In the genomic region with DNA sequence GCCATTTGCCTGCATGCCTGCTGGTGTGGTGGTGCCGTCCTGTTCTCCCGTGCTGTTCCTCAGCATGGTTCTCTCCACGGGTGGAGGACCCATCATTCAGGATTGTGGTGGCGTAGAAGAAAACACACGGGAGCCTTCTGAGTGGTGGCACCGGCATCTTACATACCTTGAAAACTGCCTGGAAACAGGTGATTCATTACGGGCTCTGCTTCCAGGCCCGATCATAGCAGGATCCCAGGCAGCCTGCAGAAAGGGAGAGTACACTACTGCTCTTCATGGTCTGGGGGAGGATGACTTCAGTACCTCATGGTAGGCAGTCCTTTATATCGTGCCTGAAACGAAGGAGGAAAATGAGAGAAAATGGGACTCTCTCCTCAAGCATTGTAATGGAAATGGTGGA, we compare ENCODE assay signal across 4 cellular contexts.
TF ChIP-seq lines count a peak whose summit lies in the region.

No MANE protein-coding gene starts in this region.

TF ChIP-seq in A549, 52 proteins besides CTCF, POLR2A, EP300 and RAD21:
- TF ChIP-seq EHMT2 (IDR thresholded peaks at IDR 0.05; ENCODE audit: low read depth) (no peak), BHLHE40 (IDR thresholded peaks at IDR 0.05; ENCODE audit: low read depth, low read length) (no peak), MAZ (IDR thresholded peaks at IDR 0.05; ENCODE audit: borderline replicate concordance, low read depth, low read length) (no peak), HOXB5 (CRISPR knock-in tag; IDR thresholded peaks at IDR 0.05) (no peak), RFX5 (IDR thresholded peaks at IDR 0.05) (peak; percentile 47; the same call in 1 of the 2 replicates), CBX2 (IDR thresholded peaks at IDR 0.05; ENCODE audit: borderline replicate concordance, low read depth) (no peak), ZC3H11A (IDR thresholded peaks at IDR 0.05) (no peak), GATA3 (IDR thresholded peaks at IDR 0.05; ENCODE audit: borderline replicate concordance) (no peak)

TF ChIP-seq in GM23338, 12 proteins besides CTCF, POLR2A, EP300 and RAD21 (continues in another document):
- TF ChIP-seq EZH2phosphoT487 (IDR thresholded peaks at IDR 0.05; ENCODE audit: unreplicated experiment): no peak
- TF ChIP-seq STAT1 (IDR thresholded peaks at IDR 0.05; ENCODE audit: unreplicated experiment): no peak
- TF ChIP-seq NANOG (IDR thresholded peaks at IDR 0.05; ENCODE audit: borderline replicate concordance): no peak
- TF ChIP-seq REST (IDR thresholded peaks at IDR 0.05; ENCODE audit: unreplicated experiment): no peak
- no peak for TF ChIP-seq EZH2 (IDR thresholded peaks at IDR 0.05; ENCODE audit: low read depth, unreplicated experiment)
- TF ChIP-seq ZNF331 (CRISPR knock-in tag; IDR thresholded peaks at IDR 0.05; ENCODE audit: low read depth): no peak
- TF ChIP-seq JUNB (IDR thresholded peaks at IDR 0.05; ENCODE audit: unreplicated experiment): no peak

TF ChIP-seq in SK-N-SH treated with all-trans-retinoic acid at 6 μM for 48 hours, 23 proteins besides CTCF, POLR2A, EP300 and RAD21:
- TF ChIP-seq PPARA (CRISPR knock-in tag; IDR thresholded peaks at IDR 0.05; ENCODE audit: borderline replicate concordance) (no peak), GLIS3 (CRISPR knock-in tag; IDR thresholded peaks at IDR 0.05) (no peak), SNAI2 (CRISPR knock-in tag; IDR thresholded peaks at IDR 0.05) (no peak), ZFP3 (CRISPR knock-in tag; IDR thresholded peaks at IDR 0.05) (no peak), ZC3H10 (CRISPR knock-in tag; IDR thresholded peaks at IDR 0.05) (no peak), ZNF565 (CRISPR knock-in tag; conservative IDR thresholded peaks at IDR 0.05; ENCODE audit: low read depth) (no peak), ZNF70 (CRISPR knock-in tag; IDR thresholded peaks at IDR 0.05) (no peak), ARNTL (CRISPR knock-in tag; IDR thresholded peaks at IDR 0.05; ENCODE audit: borderline replicate concordance, low read depth) (no peak), ZNF8 (CRISPR knock-in tag; IDR thresholded peaks at IDR 0.05) (no peak)
- TF ChIP-seq, protein P1, sequence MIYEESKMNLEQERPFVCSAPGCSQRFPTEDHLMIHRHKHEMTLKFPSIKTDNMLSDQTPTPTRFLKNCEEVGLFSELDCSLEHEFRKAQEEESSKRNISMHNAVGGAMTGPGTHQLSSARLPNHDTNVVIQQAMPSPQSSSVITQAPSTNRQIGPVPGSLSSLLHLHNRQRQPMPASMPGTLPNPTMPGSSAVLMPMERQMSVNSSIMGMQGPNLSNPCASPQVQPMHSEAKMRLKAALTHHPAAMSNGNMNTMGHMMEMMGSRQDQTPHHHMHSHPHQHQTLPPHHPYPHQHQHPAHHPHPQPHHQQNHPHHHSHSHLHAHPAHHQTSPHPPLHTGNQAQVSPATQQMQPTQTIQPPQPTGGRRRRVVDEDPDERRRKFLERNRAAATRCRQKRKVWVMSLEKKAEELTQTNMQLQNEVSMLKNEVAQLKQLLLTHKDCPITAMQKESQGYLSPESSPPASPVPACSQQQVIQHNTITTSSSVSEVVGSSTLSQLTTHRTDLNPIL (CRISPR knock-in tag; IDR thresholded peaks at IDR 0.05; ENCODE audit: low read depth): no peak

TF ChIP-seq in H1, 55 proteins besides CTCF, POLR2A, EP300 and RAD21:
- TF ChIP-seq EGR1 (IDR thresholded peaks at IDR 0.05; ENCODE audit: borderline replicate concordance, low read depth, low read length): no peak
- TF ChIP-seq RNF2 (IDR thresholded peaks at IDR 0.05; ENCODE audit: borderline replicate concordance, low read depth, low read length, missing control alignments, poor library complexity, severe bottlenecking): no peak
- TF ChIP-seq, protein P2, sequence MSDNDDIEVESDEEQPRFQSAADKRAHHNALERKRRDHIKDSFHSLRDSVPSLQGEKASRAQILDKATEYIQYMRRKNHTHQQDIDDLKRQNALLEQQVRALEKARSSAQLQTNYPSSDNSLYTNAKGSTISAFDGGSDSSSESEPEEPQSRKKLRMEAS (IDR thresholded peaks at IDR 0.05): no peak
- TF ChIP-seq FOSL1 (IDR thresholded peaks at IDR 0.05; ENCODE audit: insufficient read depth, low read depth, low read length): no peak
- peak; percentile 77 for TF ChIP-seq RFX5 (IDR thresholded peaks at IDR 0.05; ENCODE audit: borderline replicate concordance, low read depth, low read length)
- no peak for TF ChIP-seq SIRT6 (IDR thresholded peaks at IDR 0.05; ENCODE audit: low read length)
